16 cellular contexts compared by ENCODE assay signal in the genomic region with DNA sequence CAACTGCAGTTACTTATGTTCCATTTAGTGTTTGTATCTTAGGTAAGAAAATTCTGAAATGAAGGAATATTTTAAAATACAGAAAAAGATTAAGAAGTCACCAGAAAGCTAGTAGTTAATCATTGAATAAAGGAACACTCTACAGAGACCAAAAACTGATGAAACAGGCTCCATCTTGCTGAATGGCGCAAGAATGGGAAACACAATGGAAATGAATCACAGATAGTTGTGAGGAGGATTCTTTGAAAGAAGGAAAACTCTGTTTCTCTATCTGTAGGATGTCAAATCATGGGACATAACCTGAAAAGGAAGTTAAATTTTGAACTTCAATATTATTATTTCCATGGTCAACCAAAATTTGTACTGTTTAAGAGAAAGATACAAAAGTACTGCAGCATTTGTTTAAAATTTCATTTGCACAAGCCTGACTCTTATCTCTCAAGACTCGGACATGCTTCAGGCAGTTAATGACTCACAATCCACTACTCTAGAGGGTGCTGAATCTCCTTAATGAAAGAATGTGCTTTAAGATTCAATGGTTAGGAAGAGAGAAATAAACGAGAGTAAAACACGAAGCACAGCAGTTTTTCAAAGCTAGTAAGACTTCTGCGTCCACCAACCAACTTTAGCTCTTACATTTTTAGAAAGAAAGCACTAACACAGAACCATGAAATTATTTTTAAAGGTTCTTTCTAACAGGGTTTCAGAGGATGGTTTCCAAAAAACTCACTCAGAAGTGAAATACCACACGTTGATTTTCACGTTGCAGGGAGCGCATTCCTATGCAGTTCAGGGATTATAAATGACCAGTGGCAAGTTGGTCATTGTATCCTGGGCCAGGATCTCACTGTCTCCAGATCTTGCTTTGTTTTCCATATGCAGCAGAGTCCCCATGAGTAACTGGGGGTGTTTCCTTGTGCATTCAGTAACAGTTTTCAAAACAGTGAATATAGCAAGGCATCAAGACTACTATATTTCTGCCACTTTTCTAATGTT.
DNase-seq lines count a peak whose midpoint lies in the region; ATAC-seq and TF ChIP-seq lines count a peak whose summit lies in the region.
"Had no signal": no experiment of that assay in that cellular context is flagged by ENCODE, and none has a peak within 500 bp of the region (broad histone marks: within the 10 kb centered on the region; RNA-seq: fewer than 3 reads in every experiment).

No MANE protein-coding gene starts in this region.

- no peak overlapping the region for H3K23ac ChIP-seq in mesenchymal stem cell (ENCODE audit: low read length in 2 of 2)

- H2AK5ac ChIP-seq in mesenchymal stem cell (ENCODE audit: low read length, severe bottlenecking): no peak overlapping the region

- H3K79me1 ChIP-seq in mesenchymal stem cell (replicated peaks; ENCODE audit: low read length, poor library complexity, severe bottlenecking): no peaks in the 10 kb centered on the region

- H4K91ac ChIP-seq in mesenchymal stem cell (ENCODE audit: low read length): no peak overlapping the region

- H3K27ac Mint-ChIP-seq in Caco-2 (ENCODE audit: unreplicated experiment): peak overlapping the region; percentile 75
- H3K27ac Mint-ChIP-seq in natural killer cell treated with Interleukin-12 subunit alpha and Interleukin-12 subunit beta and Interleukin-15 and Interleukin-18, amount 100 ng/mL, for 72 hours: no peak overlapping the region
- H3K27ac Mint-ChIP-seq: activated naive CD4-positive, alpha-beta T cell treated with anti-CD3 and anti-CD28 coated beads, Interleukin-2, amount 10 ng/mL, durations not matched to agents 7 days and 5 days had no signal

- no peak overlapping the region for H2BK12ac ChIP-seq in mesenchymal stem cell (ENCODE audit: low read length in 2 of 2)

- no peak overlapping the region for H3K4ac ChIP-seq in mesenchymal stem cell (ENCODE audit: low read depth in 1 of 2, low read length in 2 of 2)

- H3K4me1 Mint-ChIP-seq in Caco-2 (ENCODE audit: low read depth, unreplicated experiment): peaks cover 6% of the 10 kb centered on the region
- H3K4me1 Mint-ChIP-seq in natural killer cell treated with Interleukin-12 subunit alpha and Interleukin-12 subunit beta and Interleukin-15 and Interleukin-18, amount 100 ng/mL, for 72 hours (ENCODE audit: low read depth in 2 of 2): no peaks in the 10 kb centered on the region
- H3K4me1 Mint-ChIP-seq: activated naive CD4-positive, alpha-beta T cell treated with anti-CD3 and anti-CD28 coated beads, Interleukin-2, amount 10 ng/mL, durations not matched to agents 7 days and 5 days had no signal

- H4K8ac ChIP-seq in mesenchymal stem cell (ENCODE audit: low read length): no peak overlapping the region

- 36% methylated on average over 4 of the region's 8 CpGs for WGBS in mesenchymal stem cell

- H2BK5ac ChIP-seq in mesenchymal stem cell (ENCODE audit: low read depth, low read length, poor library complexity, severe bottlenecking): no peak overlapping the region

- no peak for TF ChIP-seq CTCF in Caco-2 (IDR thresholded peaks at IDR 0.05; ENCODE audit: insufficient read depth in 1 of 2, low read depth in 1 of 2, low read length in 1 of 2, severe bottlenecking in 1 of 2, unreplicated experiment in 1 of 2)
- no peak for TF ChIP-seq CTCF in epithelial cell of proximal tubule (conservative IDR thresholded peaks at IDR 0.05; ENCODE audit: low read depth, low read length)

- H3K9ac ChIP-seq in mesenchymal stem cell (ENCODE audit: low read length): peak overlapping the region; percentile 47

- ATAC-seq in GM21367 (IDR thresholded peaks at IDR 0.05; ENCODE audit: unreplicated experiment): no peak
- ATAC-seq in natural killer cell treated with Interleukin-12 subunit alpha and Interleukin-12 subunit beta and Interleukin-15 and Interleukin-18, amount 100 ng/mL, for 72 hours: no peak
- ATAC-seq in GM18870 (IDR thresholded peaks at IDR 0.05; ENCODE audit: unreplicated experiment): no peak
- ATAC-seq: activated CD4-positive, CD25-positive, alpha-beta regulatory T cell treated with anti-CD3 and anti-CD28 coated beads, Interleukin-2, amount 50 U/mL, for 24 hours; lower lobe of right lung had no signal

- no peak overlapping the region for H3K18ac ChIP-seq in mesenchymal stem cell (ENCODE audit: low read depth in 1 of 2, low read length in 2 of 2)

- no peak overlapping the region for H2BK15ac ChIP-seq in mesenchymal stem cell (ENCODE audit: low read depth, poor library complexity, severe bottlenecking)

- H3K4me2 ChIP-seq in mesenchymal stem cell (ENCODE audit: low read length, poor library complexity, severe bottlenecking): peak overlapping the region; percentile 52
- H3K4me2 ChIP-seq: PC-9 had no signal

- H2BK120ac ChIP-seq in mesenchymal stem cell (ENCODE audit: low read depth, low read length): no peak overlapping the region

- H3K4me3 Mint-ChIP-seq in Caco-2 (ENCODE audit: unreplicated experiment): peak overlapping the region; percentile 39
- no peak overlapping the region for H3K4me3 Mint-ChIP-seq in natural killer cell treated with Interleukin-12 subunit alpha and Interleukin-12 subunit beta and Interleukin-15 and Interleukin-18, amount 100 ng/mL, for 72 hours
- H3K4me3 Mint-ChIP-seq: activated naive CD4-positive, alpha-beta T cell treated with anti-CD3 and anti-CD28 coated beads, Interleukin-2, amount 10 ng/mL, durations not matched to agents 7 days and 5 days had no signal

- H3K27me3 ChIP-seq in Caco-2 (replicated peaks; ENCODE audit: control insufficient read depth, insufficient read depth, low read length): no peaks in the 10 kb centered on the region
- H3K27me3 ChIP-seq in mesenchymal stem cell (ENCODE audit: control insufficient read depth in 1 of 2, insufficient read depth in 1 of 2, low read length in 2 of 2): peaks cover 0 to 7% of the 10 kb centered on the region in 2 experiments

- no peaks in the 10 kb centered on the region for H3K27me3 Mint-ChIP-seq in Caco-2 (ENCODE audit: insufficient read depth, unreplicated experiment)
- H3K27me3 Mint-ChIP-seq in natural killer cell treated with Interleukin-12 subunit alpha and Interleukin-12 subunit beta and Interleukin-15 and Interleukin-18, amount 100 ng/mL, for 72 hours: peaks cover 7 to 10% of the 10 kb centered on the region in 2 donors

- no peaks in the 10 kb centered on the region for H3K36me3 Mint-ChIP-seq in Caco-2 (ENCODE audit: insufficient read depth, unreplicated experiment)
- H3K36me3 Mint-ChIP-seq in natural killer cell treated with Interleukin-12 subunit alpha and Interleukin-12 subunit beta and Interleukin-15 and Interleukin-18, amount 100 ng/mL, for 72 hours: peaks cover 2% of the 10 kb centered on the region
- H3K36me3 Mint-ChIP-seq: activated naive CD4-positive, alpha-beta T cell treated with anti-CD3 and anti-CD28 coated beads, Interleukin-2, amount 10 ng/mL, durations not matched to agents 7 days and 5 days had no signal

- no peak overlapping the region for H3K4me3 ChIP-seq in Caco-2 (ENCODE audit: low read depth, low read length)
- peak overlapping the region; percentile 32 for H3K4me3 ChIP-seq in epithelial cell of proximal tubule (ENCODE audit: low read depth, low read length)
- peak overlapping the region in 1 of 2 experiments; percentile 53 for H3K4me3 ChIP-seq in mesenchymal stem cell (ENCODE audit: insufficient read depth in 1 of 2, low read depth in 1 of 2, low read length in 2 of 2)
- H3K4me3 ChIP-seq: lower lobe of right lung, PC-9, stomach had no signal

- H3K27ac ChIP-seq in mesenchymal stem cell (ENCODE audit: low read length, poor library complexity, severe bottlenecking): peak overlapping the region; percentile 78
- H3K27ac ChIP-seq: lower lobe of right lung, PC-9, stomach had no signal

- H3K9me3 Mint-ChIP-seq in Caco-2 (ENCODE audit: unreplicated experiment): no peaks in the 10 kb centered on the region
- peaks cover 3% of the 10 kb centered on the region for H3K9me3 Mint-ChIP-seq in natural killer cell treated with Interleukin-12 subunit alpha and Interleukin-12 subunit beta and Interleukin-15 and Interleukin-18, amount 100 ng/mL, for 72 hours
- H3K9me3 Mint-ChIP-seq: activated naive CD4-positive, alpha-beta T cell treated with anti-CD3 and anti-CD28 coated beads, Interleukin-2, amount 10 ng/mL, durations not matched to agents 7 days and 5 days had no signal

- POLR2A ChIA-PET in Caco-2 (lab: Charles Lee): no interaction called here

- intact Hi-C loops in Caco-2 (cut with micrococcal nuclease; ENCODE audit: unreplicated experiment): no loop called here

- peak in 1 of 2 experiments; percentile 14 for DNase-seq in Caco-2
- DNase-seq in OCI-M1 (lab: John Stamatoyannopoulos, UW): peak; percentile 98
- peak; percentile 76 for DNase-seq in epithelial cell of proximal tubule (ENCODE audit: low read depth)
- peak; percentile 74 for DNase-seq in mesenchymal stem cell
- DNase-seq in DMS 273 treated with DMSO at 0.1 percent for 48 hours (lab: John Stamatoyannopoulos, UW): no peak
- DNase-seq in natural killer cell treated with Interleukin-12 subunit alpha and Interleukin-12 subunit beta and Interleukin-15 and Interleukin-18, amount 100 ng/mL, for 72 hours (ENCODE audit: low spot score): no peak
- DNase-seq: activated naive CD4-positive, alpha-beta T cell treated with anti-CD3 and anti-CD28 coated beads, Interleukin-2, amount 10 ng/mL, durations not matched to agents 7 days and 5 days; H7; lower lobe of right lung; NCI-H446 treated with DMSO at 0.1 percent for 48 hours; PC-9; small intestine; stomach had no signal

- H3K14ac ChIP-seq in mesenchymal stem cell (ENCODE audit: low read length in 2 of 2): no peak overlapping the region

- H3K4me1 ChIP-seq in Caco-2 (peaks cover 26% of the 10 kb centered on the region), mesenchymal stem cell (ENCODE audit: control insufficient read depth, insufficient read depth, low read depth, low read length) (peaks cover 7% of the 10 kb centered on the region)
- H3K4me1 ChIP-seq: lower lobe of right lung had no signal

- BruUV-seq in Caco-2 (replicated peaks; lab: Mats Ljungman, UMichigan): no TSS peak

- no peaks in the 10 kb centered on the region for H3K36me3 ChIP-seq in Caco-2 (ENCODE audit: control insufficient read depth, insufficient read depth, low read length)
- no peaks in the 10 kb centered on the region for H3K36me3 ChIP-seq in mesenchymal stem cell (ENCODE audit: control insufficient read depth in 1 of 2, insufficient read depth in 2 of 2, low read depth in 1 of 2, low read length in 2 of 2)
- H3K36me3 ChIP-seq: lower lobe of right lung, stomach had no signal

- no peak overlapping the region for H2AFZ ChIP-seq in mesenchymal stem cell (ENCODE audit: low read depth, low read length)
- H2AFZ ChIP-seq: PC-9 had no signal

- CTCF ChIA-PET in Caco-2 (lab: Charles Lee): no interaction called here

- H3K9me3 ChIP-seq in Caco-2: no peaks in the 10 kb centered on the region
- H3K9me3 ChIP-seq in mesenchymal stem cell (ENCODE audit: control insufficient read depth, low read length): no peaks in the 10 kb centered on the region
- H3K9me3 ChIP-seq: lower lobe of right lung, stomach had no signal

Comparison
In these comparisons a context has a peak if more than half of its experiments do, and no peak if none do; other contexts are left out.
1. DNase-seq: peak in OCI-M1 (single experiment), epithelial cell of proximal tubule (single experiment) and mesenchymal stem cell (single experiment); none in DMS 273 treated with DMSO at 0.1 percent for 48 hours (single experiment) and natural killer cell treated with Interleukin-12 subunit alpha and Interleukin-12 subunit beta and Interleukin-15 and Interleukin-18, amount 100 ng/mL, for 72 hours (single experiment).